Comparison of ENCODE assay signal across 10 cellular contexts in genomic region chr5:72954389-72954788, GRCh38. TPM values are rescaled to one million over a fixed set of nuclear protein-coding genes. Genes with fewer than 3 reads are reported as not detected.
A peak's percentile ranks its signal among the peaks of the same experiment; 100 is the strongest.
DNase-seq lines count a peak whose midpoint lies in the region; ATAC-seq and TF ChIP-seq lines count a peak whose summit lies in the region.
"Had no signal": no experiment of that assay in that cellular context is flagged by ENCODE, and none has a peak within 500 bp of the region (broad histone marks: within the 10 kb centered on the region; RNA-seq: fewer than 3 reads in every experiment).

No MANE protein-coding gene starts in this region.

- H3K4me2 ChIP-seq in GM23248 (ENCODE audit: unreplicated experiment) (peak overlapping the region; percentile 85), fibroblast of lung (ENCODE audit: extremely low read depth, insufficient read depth, low read length) (peak overlapping the region; percentile 87)

- H3F3A ChIP-seq in GM23248 (ENCODE audit: insufficient read depth), result peaks cover 47% of the 10 kb centered on the region

- no peaks in the 10 kb centered on the region for H3K9me2 ChIP-seq in GM23248 (ENCODE audit: insufficient read depth)

- 95% methylated on average over 4 to 7 of the region's 7 CpGs for WGBS in GM23248 (ENCODE audit: low coverage in 1 of 2, low lambda C conversion rate in 2 of 2, missing lambda C conversion rate in 2 of 2), 2 experiments

- peak overlapping the region; percentile 98 for H3K27ac ChIP-seq in GM23248
- H3K27ac ChIP-seq in fibroblast of lung (ENCODE audit: insufficient read depth, low read length), result peak overlapping the region; percentile 94

- H3K4me1 Mint-ChIP-seq in progenitor cell of endocrine pancreas (ENCODE audit: low read depth), result peaks cover 25% of the 10 kb centered on the region

- H3K9ac ChIP-seq in GM23248, result peak overlapping the region; percentile 91; the same call in 1 of the 2 replicates
- H3K9ac ChIP-seq in fibroblast of lung (ENCODE audit: insufficient read depth, low read length), result no peak overlapping the region

- peak overlapping the region; percentile 82 for H3K4me3 ChIP-seq in GM23248
- peak overlapping the region in 1 of 4 experiments; percentile 71 for H3K4me3 ChIP-seq in fibroblast of lung (replicated peaks in 1 of 4; ENCODE audit: control extremely low read depth in 1 of 4, insufficient read depth in 1 of 4, low read depth in 3 of 4, low read length in 4 of 4)

- peaks cover 3% of the 10 kb centered on the region for H3K27me3 Mint-ChIP-seq in progenitor cell of endocrine pancreas

- H3K36me3 ChIP-seq in GM23248 (ENCODE audit: low read depth), result no peaks in the 10 kb centered on the region
- H3K36me3 ChIP-seq in fibroblast of lung (ENCODE audit: control insufficient read depth, insufficient read depth, low read length), result no peaks in the 10 kb centered on the region

- TF ChIP-seq CTCF in fibroblast of lung (conservative IDR thresholded peaks at IDR 0.05 in 1 of 2, IDR thresholded peaks at IDR 0.05 in 1 of 2; ENCODE audit: low read depth in 1 of 2, low read length in 2 of 2), result no peak
- TF ChIP-seq CTCF in progenitor cell of endocrine pancreas (IDR thresholded peaks at IDR 0.05; ENCODE audit: unreplicated experiment), result no peak

- H3K4me3 Mint-ChIP-seq in progenitor cell of endocrine pancreas (ENCODE audit: low read depth), result peak overlapping the region; percentile 52

- H4K20me1 ChIP-seq in GM23248 (ENCODE audit: insufficient read depth), result no peaks in the 10 kb centered on the region
- no peaks in the 10 kb centered on the region for H4K20me1 ChIP-seq in fibroblast of lung (ENCODE audit: control insufficient read depth, extremely low read depth, insufficient read depth, low read length)

- DNase-seq in GM23248, result no peak
- DNase-seq in RKO (ENCODE audit: low spot score), result peak; percentile 33
- DNase-seq in fibroblast of lung (ENCODE audit: low read depth in 2 of 2), result no peak
- no peak for DNase-seq in progenitor cell of endocrine pancreas (ENCODE audit: low spot score, unreplicated experiment)
- no peak for DNase-seq in T1000 (lab: John Stamatoyannopoulos, UW)
- DNase-seq in activated CD4-positive, alpha-beta T cell treated with anti-CD3 and anti-CD28 coated beads for 48 hours, result no peak
- DNase-seq in activated CD4-positive, alpha-beta T cell treated with anti-CD3 and anti-CD28 coated beads, Interleukin-2, amount 50 U/mL, for 1 hour, result no peak
- DNase-seq: NCI-H2081 treated with DMSO at 0.1 percent for 48 hours had no signal

- H3K9me3 ChIP-seq in GM23248 (ENCODE audit: low read depth) (no peaks in the 10 kb centered on the region), fibroblast of lung (ENCODE audit: control insufficient read depth, insufficient read depth, low read depth, low read length) (no peaks in the 10 kb centered on the region)

- H2AFZ ChIP-seq in GM23248, result no peak overlapping the region
- no peak overlapping the region for H2AFZ ChIP-seq in fibroblast of lung (ENCODE audit: low read length)

- no peaks in the 10 kb centered on the region for H3K9me3 Mint-ChIP-seq in progenitor cell of endocrine pancreas (ENCODE audit: low read depth)
- H3K9me3 Mint-ChIP-seq: activated naive CD4-positive, alpha-beta T cell treated with anti-CD3 and anti-CD28 coated beads, Interleukin-2, amount 50 U/mL, for 72 hours had no signal

- H3K36me3 Mint-ChIP-seq in progenitor cell of endocrine pancreas (ENCODE audit: insufficient read depth), result peaks cover 1% of the 10 kb centered on the region

- in situ Hi-C loops in GM23248 (cut with MboI), result no loop called here

- no peak for ATAC-seq in GM18517 (IDR thresholded peaks at IDR 0.05; ENCODE audit: unreplicated experiment)
- ATAC-seq: activated naive CD4-positive, alpha-beta T cell treated with anti-CD3 and anti-CD28 coated beads, Interleukin-2, amount 50 U/mL, for 72 hours had no signal

- H3K79me2 ChIP-seq in GM23248 (ENCODE audit: insufficient read depth) (peaks cover 29% of the 10 kb centered on the region), fibroblast of lung (ENCODE audit: control insufficient read depth, insufficient read depth, low read length) (peaks cover 30% of the 10 kb centered on the region)

- H3K4me1 ChIP-seq in GM23248 (ENCODE audit: insufficient read depth) (peaks cover 48% of the 10 kb centered on the region), fibroblast of lung (ENCODE audit: control insufficient read depth, extremely low read depth, insufficient read depth, low read length) (peaks cover 11% of the 10 kb centered on the region)

- H3K27me3 ChIP-seq in GM23248 (replicated peaks; ENCODE audit: insufficient read depth), result no peaks in the 10 kb centered on the region
- no peaks in the 10 kb centered on the region for H3K27me3 ChIP-seq in fibroblast of lung (ENCODE audit: control insufficient read depth, insufficient read depth, low read length)

- H3K27ac Mint-ChIP-seq in progenitor cell of endocrine pancreas, result no peak overlapping the region

RNA-seq across cellular contexts. Expression of gene FCHO2, which starts 1.5 kb away (rescaled TPM):
- total RNA-seq in GM23248 (2014; rRNA removed; shearing (Covaris generic)), result 18.6 and 25.8 TPM in 2 replicates
- polyA plus RNA-seq in GM23248 (2016; fragmentation: Nextera tagmentation; extraction: Ambion mirVana) (13.5 and 13.8 TPM in 2 replicates), fibroblast of lung (10.2 and 11.3 TPM in 2 replicates)
- total RNA-seq in fibroblast of lung (19.2 and 19.5 TPM in 2 replicates), progenitor cell of endocrine pancreas (23.6 and 30.2 TPM in 2 replicates)
- 7.9 and 8.6 TPM in 2 replicates for polyA plus RNA-seq in fibroblast of lung (2012)
- polyA minus RNA-seq in fibroblast of lung (ENCODE audit: low replicate concordance), result 15.0 and 21.3 TPM in 2 replicates
